ENCODE assay signal across 26 cellular contexts in the genomic region with DNA sequence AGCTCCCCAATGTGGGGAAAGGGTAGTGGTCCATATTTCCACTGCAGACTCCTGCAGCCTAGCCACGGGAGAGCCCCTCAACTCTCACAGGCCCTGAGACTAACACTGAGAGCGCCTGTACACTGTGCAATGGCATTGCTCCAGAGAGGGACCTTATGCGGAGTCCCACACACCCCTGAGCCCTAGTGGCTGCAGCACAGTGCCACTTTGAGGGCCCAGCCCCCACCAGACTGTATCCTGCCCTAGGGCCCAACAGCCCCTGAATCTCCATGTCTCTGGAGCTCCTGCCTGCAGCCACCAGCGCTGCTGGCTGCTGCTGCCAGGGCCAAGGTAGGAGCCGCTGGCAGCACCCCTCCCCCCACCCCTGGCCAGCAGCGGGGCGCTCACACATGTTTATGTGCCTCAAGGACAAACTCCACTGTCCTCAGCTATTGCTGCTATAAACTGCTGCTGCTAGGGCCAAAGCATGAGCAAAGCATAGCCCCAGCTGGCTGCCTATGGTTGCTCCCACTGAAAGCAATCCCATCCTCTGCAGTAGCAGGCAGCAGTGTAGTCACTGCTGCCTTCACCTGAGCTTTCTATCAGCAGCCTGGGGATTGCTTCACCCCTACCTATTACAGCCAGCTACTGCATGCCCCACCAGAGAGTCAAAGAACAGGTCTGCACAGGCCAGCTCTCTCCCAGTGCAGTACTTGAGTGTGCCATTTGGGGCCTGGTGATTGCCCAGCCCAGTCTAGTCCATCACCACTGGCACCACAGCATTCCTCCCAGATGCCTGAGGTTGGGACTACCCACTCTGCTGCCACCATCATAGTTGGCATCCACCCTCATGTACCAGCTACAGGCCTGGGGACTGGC. TPM values are rescaled to one million over a fixed set of nuclear protein-coding genes. Genes with fewer than 3 reads are reported as not detected.
DNase-seq lines count a peak whose midpoint lies in the region; ATAC-seq and TF ChIP-seq lines count a peak whose summit lies in the region.
"Had no signal": no experiment of that assay in that cellular context is flagged by ENCODE, and none has a peak within 500 bp of the region (broad histone marks: within the 10 kb centered on the region; RNA-seq: fewer than 3 reads in every experiment).

No MANE protein-coding gene starts in this region.

- no peak for TF ChIP-seq CTCF in GM23338 (conservative IDR thresholded peaks at IDR 0.05; ENCODE audit: low read depth in 2 of 2)
- no peak for TF ChIP-seq CTCF in RWPE2 (IDR thresholded peaks at IDR 0.05; ENCODE audit: poor library complexity, severe bottlenecking)
- TF ChIP-seq CTCF in hepatocyte (IDR thresholded peaks at IDR 0.05; ENCODE audit: poor library complexity) = no peak

- DNase-seq in GM23338 (ENCODE audit: low spot score) (no peak), RWPE2 (ENCODE audit: low spot score) (no peak), hepatocyte (ENCODE audit: low spot score) (peak; percentile 17), neuronal stem cell (ENCODE audit: low spot score) (no peak), superior temporal gyrus (ENCODE audit: extremely low spot score) (no peak)
- DNase-seq: activated CD4-positive, alpha-beta T cell treated with anti-CD3 and anti-CD28 coated beads, Interleukin-2, amount 50 U/mL, for 48 hours; activated naive CD4-positive, alpha-beta T cell treated with Interleukin-2 at 50 U/mL for 16 hours; amygdala; colonic mucosa; effector CD8-positive, alpha-beta T cell; erythroblast; foreskin fibroblast; heart right ventricle; natural killer cell; NCI-H1092 treated with DMSO at 0.1 percent for 48 hours; NCI-H187 treated with DMSO at 0.1 percent for 48 hours; NCI-H524 treated with DMSO at 0.1 percent for 48 hours; stimulated activated CD4-positive, alpha-beta T cell treated with anti-CD3 and anti-CD28 coated beads, Interleukin-2, amount 100 ng/mL, for 24 hours had no signal

- H4K20me1 ChIP-seq in GM23338 (replicated peaks; ENCODE audit: insufficient read depth) (no peaks in the 10 kb centered on the region), hepatocyte (ENCODE audit: insufficient read depth, poor library complexity, severe bottlenecking) (no peaks in the 10 kb centered on the region)

- no peaks in the 10 kb centered on the region for H3F3A ChIP-seq in GM23338 (replicated peaks; ENCODE audit: low read depth)

- no peak overlapping the region for H3K4me2 ChIP-seq in GM23338
- no peak overlapping the region for H3K4me2 ChIP-seq in hepatocyte
- H3K4me2 ChIP-seq in neuronal stem cell (ENCODE audit: insufficient read depth, low read length, poor library complexity, severe bottlenecking) = no peak overlapping the region
- H3K4me2 ChIP-seq: smooth muscle cell had no signal

- no peaks in the 10 kb centered on the region for H3K27me3 Mint-ChIP-seq in GM23338 (ENCODE audit: insufficient read depth, low read depth, poor library complexity)

- no peak overlapping the region for H2BK120ac ChIP-seq in neuronal stem cell (ENCODE audit: low read depth, low read length)

- peaks cover 12% of the 10 kb centered on the region; the same call in 2 of the 3 replicates for H3K36me3 Mint-ChIP-seq in GM23338 (ENCODE audit: low read depth)

- no peak overlapping the region for H2AK5ac ChIP-seq in neuronal stem cell (ENCODE audit: low read depth, low read length)

- H3K9me3 ChIP-seq in RWPE2 (ENCODE audit: severe bottlenecking) (peaks cover 12% of the 10 kb centered on the region), hepatocyte (ENCODE audit: low read depth) (peaks cover 11% of the 10 kb centered on the region), neuronal stem cell (replicated peaks in 1 of 2; ENCODE audit: control insufficient read depth in 2 of 2, insufficient read depth in 1 of 2, low read depth in 1 of 2, low read length in 2 of 2) (peaks cover 4 to 6% of the 10 kb centered on the region in 2 donors)
- H3K9me3 ChIP-seq: colonic mucosa had no signal

- no peak overlapping the region for H4K91ac ChIP-seq in neuronal stem cell (ENCODE audit: low read depth, low read length, poor library complexity)

- H3K9ac ChIP-seq in neuronal stem cell (ENCODE audit: low read depth, low read length, poor library complexity) = no peak overlapping the region

- peaks cover 6% of the 10 kb centered on the region for H3K4me1 Mint-ChIP-seq in GM23338
- H3K4me1 Mint-ChIP-seq: mesothelial cell of epicardium had no signal

- 0 out of 2 replicates have a peak, but pooled peaks cover 3% of the 10 kb centered on the region for H3K9me2 ChIP-seq in GM23338 (ENCODE audit: insufficient read depth)
- no peaks in the 10 kb centered on the region for H3K9me2 ChIP-seq in hepatocyte (replicated peaks; ENCODE audit: insufficient read depth)

- H3K4me1 ChIP-seq in GM23338 (ENCODE audit: insufficient read depth) (peaks cover 8% of the 10 kb centered on the region; the same call in 1 of the 2 replicates), RWPE2 (ENCODE audit: insufficient read depth, poor library complexity, severe bottlenecking) (peaks cover 7% of the 10 kb centered on the region), hepatocyte (ENCODE audit: insufficient read depth) (no peaks in the 10 kb centered on the region), neuronal stem cell (ENCODE audit: control insufficient read depth in 2 of 2, insufficient read depth in 1 of 2, low read depth in 1 of 2, low read length in 2 of 2) (no peaks in the 10 kb centered on the region)

- no peaks in the 10 kb centered on the region for H3K36me3 ChIP-seq in GM23338 (ENCODE audit: insufficient read depth)
- peaks cover 68% of the 10 kb centered on the region for H3K36me3 ChIP-seq in RWPE2 (ENCODE audit: low read depth)
- no peaks in the 10 kb centered on the region for H3K36me3 ChIP-seq in hepatocyte (replicated peaks; ENCODE audit: insufficient read depth, low read depth)
- no peaks in the 10 kb centered on the region for H3K36me3 ChIP-seq in neuronal stem cell (replicated peaks in 1 of 2; ENCODE audit: control insufficient read depth in 2 of 2, insufficient read depth in 2 of 2, low read length in 2 of 2)
- H3K36me3 ChIP-seq: colonic mucosa had no signal

- no peak overlapping the region for H3K14ac ChIP-seq in neuronal stem cell (ENCODE audit: low read length)

- no peak overlapping the region for H2BK15ac ChIP-seq in neuronal stem cell (ENCODE audit: low read length)

- H3K9me3 Mint-ChIP-seq in GM23338 = peaks cover 20% of the 10 kb centered on the region

- no peak overlapping the region for H3K27ac Mint-ChIP-seq in GM23338
- H3K27ac Mint-ChIP-seq: mesothelial cell of epicardium, natural killer cell had no signal

- no peak overlapping the region for H3K4me3 ChIP-seq in GM23338
- H3K4me3 ChIP-seq in RWPE2 (ENCODE audit: severe bottlenecking) = no peak overlapping the region
- H3K4me3 ChIP-seq in hepatocyte = no peak overlapping the region
- peak overlapping the region in 1 of 2 donors; percentile 17 for H3K4me3 ChIP-seq in neuronal stem cell (ENCODE audit: low read length in 2 of 2)
- H3K4me3 ChIP-seq: colonic mucosa, GM12878, heart right ventricle, smooth muscle cell had no signal

- H3K27ac ChIP-seq in GM23338 (ENCODE audit: low read depth) = no peak overlapping the region
- H3K27ac ChIP-seq in RWPE2 (ENCODE audit: poor library complexity, severe bottlenecking) = no peak overlapping the region
- no peak overlapping the region for H3K27ac ChIP-seq in hepatocyte
- no peak overlapping the region for H3K27ac ChIP-seq in neuronal stem cell (replicated peaks; ENCODE audit: low read length)
- H3K27ac ChIP-seq: C4-2B, colonic mucosa, heart right ventricle had no signal

- H2BK5ac ChIP-seq in neuronal stem cell (ENCODE audit: low read length) = no peak overlapping the region

- 76% methylated on average over 7 of the region's 7 CpGs for WGBS in hepatocyte (ENCODE audit: low lambda C conversion rate, missing lambda C conversion rate)
- WGBS in neuronal stem cell (ENCODE audit: extremely low coverage in 2 of 2, insufficient read length in 2 of 2, insufficient replicate concordance in 1 of 2), 2 donors = no CpG with 5 or more reads among the region's 7 CpGs

- H3K79me1 ChIP-seq in neuronal stem cell (ENCODE audit: low read depth, low read length) = no peaks in the 10 kb centered on the region

- H3K4ac ChIP-seq in neuronal stem cell (ENCODE audit: low read length) = no peak overlapping the region

- no peak overlapping the region for H4K8ac ChIP-seq in neuronal stem cell (ENCODE audit: low read depth, low read length)

- peak overlapping the region; percentile 42 for H3K18ac ChIP-seq in neuronal stem cell (ENCODE audit: low read length)

- ATAC-seq in GM23338 (peak; percentile 67), RWPE2 (ENCODE audit: low read depth) (peak; percentile 90), HG02870 (IDR thresholded peaks at IDR 0.05; ENCODE audit: unreplicated experiment) (no peak), HG03439 (IDR thresholded peaks at IDR 0.05; ENCODE audit: unreplicated experiment) (no peak)
- ATAC-seq: activated CD4-positive, CD25-positive, alpha-beta regulatory T cell treated with anti-CD3 and anti-CD28 coated beads, Interleukin-2, amount 50 U/mL, for 24 hours; GM12878; natural killer cell; Panc1 had no signal

- no peak overlapping the region for H3K23ac ChIP-seq in neuronal stem cell (ENCODE audit: low read depth, low read length, poor library complexity)

- H3K79me2 ChIP-seq in GM23338 (replicated peaks; ENCODE audit: insufficient read depth) (no peaks in the 10 kb centered on the region), hepatocyte (no peaks in the 10 kb centered on the region)

- H3K4me3 Mint-ChIP-seq in GM23338 = no peak overlapping the region
- H3K4me3 Mint-ChIP-seq: mesothelial cell of epicardium, natural killer cell had no signal

- no peak overlapping the region for H2BK12ac ChIP-seq in neuronal stem cell (ENCODE audit: low read length)

- peak overlapping the region; percentile 81 for H2AFZ ChIP-seq in GM23338
- H2AFZ ChIP-seq in hepatocyte = no peak overlapping the region
- no peak overlapping the region for H2AFZ ChIP-seq in neuronal stem cell (ENCODE audit: low read length)

- H3K27me3 ChIP-seq in GM23338 (ENCODE audit: insufficient read depth) (no peaks in the 10 kb centered on the region), RWPE2 (ENCODE audit: insufficient read depth, poor library complexity, severe bottlenecking) (no peaks in the 10 kb centered on the region), hepatocyte (no peaks in the 10 kb centered on the region), neuronal stem cell (ENCODE audit: control insufficient read depth in 3 of 3, insufficient read depth in 3 of 3, low read depth in 1 of 3, low read length in 3 of 3) (no peaks in the 10 kb centered on the region)
- H3K27me3 ChIP-seq: colonic mucosa, heart right ventricle had no signal

TF ChIP-seq in GM23338, 12 proteins besides CTCF, POLR2A, EP300 and RAD21 (continues in another document):
- TF ChIP-seq NANOG (IDR thresholded peaks at IDR 0.05; ENCODE audit: borderline replicate concordance) = no peak
- no peak for TF ChIP-seq POLR2AphosphoS5 (IDR thresholded peaks at IDR 0.05; ENCODE audit: low read depth)
- TF ChIP-seq JUNB (IDR thresholded peaks at IDR 0.05; ENCODE audit: unreplicated experiment) = no peak
- no peak for TF ChIP-seq ZNF331 (CRISPR knock-in tag; IDR thresholded peaks at IDR 0.05; ENCODE audit: low read depth)
- no peak for TF ChIP-seq EZH2phosphoT487 (IDR thresholded peaks at IDR 0.05; ENCODE audit: unreplicated experiment)

RNA-seq across cellular contexts. Expression of gene TMEM154, which starts 24.3 kb away (rescaled TPM):
- total RNA-seq in GM23338 (2014; rRNA removed; shearing (Covaris generic)) = 1.7 and 2.7 TPM in 2 replicates
- polyA plus RNA-seq in GM23338 (2016; fragmentation: Nextera tagmentation; extraction: Ambion mirVana) (1.0 and 1.8 TPM in 2 replicates), hepatocyte (0.36 and 6.8 TPM in 2 replicates)
- 1.2 and 1.7 TPM in 2 replicates for total RNA-seq in hepatocyte
- 0.14 TPM for polyA plus RNA-seq in neuronal stem cell (2013, experiment 1 of 2)
- polyA plus RNA-seq in neuronal stem cell (2013, experiment 2 of 2) = 0.18 TPM

Comparison
In these comparisons a context has a peak if more than half of its experiments do, and no peak if none do; other contexts are left out.
1. ATAC-seq: peak in GM23338 (single experiment) and RWPE2 (single experiment); none in HG02870 (single experiment) and HG03439 (single experiment).